In genomic region chr5:122469520-122469919, GRCh38 we compare ENCODE assay signal across 18 cellular contexts.
DNase-seq lines count a peak whose midpoint lies in the region; ATAC-seq, FAIRE-seq and TF ChIP-seq lines count a peak whose summit lies in the region.
"Had no signal": no experiment of that assay in that cellular context is flagged by ENCODE, and none has a peak within 500 bp of the region (broad histone marks: within the 10 kb centered on the region; RNA-seq: fewer than 3 reads in every experiment).

No MANE protein-coding gene starts in this region.

- no peak overlapping the region for H4K8ac ChIP-seq in H1 (ENCODE audit: extremely low read depth, insufficient read depth, low read length)

- FAIRE-seq in H1 (lab: Jason Lieb, UNC) (no peak), small intestine (lab: Jason Lieb, UNC) (peak; percentile 61)
- FAIRE-seq: GM12891, GM18507 had no signal

- no peak overlapping the region for H2BK5ac ChIP-seq in H1 (ENCODE audit: low read depth, low read length)

- no peak overlapping the region for H2AFZ ChIP-seq in H1 (ENCODE audit: low read length)
- H2AFZ ChIP-seq: GM23248 had no signal

- no peak overlapping the region for H3K4me2 ChIP-seq in H1 (ENCODE audit: insufficient read depth in 1 of 2, low read depth in 2 of 2, low read length in 2 of 2)

- H2AK5ac ChIP-seq in H1 (ENCODE audit: low read depth, low read length): no peak overlapping the region

- no peak overlapping the region for H3K18ac ChIP-seq in H1 (ENCODE audit: extremely low read depth, low read length)

- no peaks in the 10 kb centered on the region for H3K36me3 ChIP-seq in H1 (ENCODE audit: control insufficient read depth in 2 of 4, insufficient read depth in 4 of 4, low read length in 3 of 4)
- H3K36me3 ChIP-seq in small intestine (ENCODE audit: control insufficient read depth in 2 of 2, insufficient read depth in 2 of 2, low read length in 2 of 2): no peaks in the 10 kb centered on the region

- POLR2A ChIA-PET in H1 (lab: Charles Lee; ENCODE audit: partially characterized antibody): interaction anchor here (1.2 kb wide), 1 partner anchor 9 kb away, joined by 3 read pairs; no protein-coding TSS in a partner anchor

- H3K27me3 ChIP-seq in H1 (replicated peaks in 1 of 4; ENCODE audit: control insufficient read depth in 3 of 4, extremely low read depth in 1 of 4, insufficient read depth in 3 of 4, low read length in 3 of 4) (no peaks in the 10 kb centered on the region), small intestine (ENCODE audit: control insufficient read depth in 2 of 2, insufficient read depth in 2 of 2, low read length in 2 of 2) (no peaks in the 10 kb centered on the region)

- no peak overlapping the region for H3K4me3 Mint-ChIP-seq in mesothelial cell of epicardium
- H3K4me3 Mint-ChIP-seq: CD4-positive, alpha-beta memory T cell; H9 had no signal

- H3K9ac ChIP-seq in H1 (replicated peaks in 1 of 4; ENCODE audit: extremely low read depth in 1 of 4, low read depth in 3 of 4, low read length in 3 of 4): no peak overlapping the region
- H3K9ac ChIP-seq: GM23248 had no signal

- peak overlapping the region; percentile 40; the same call in 1 of the 2 replicates for H2BK20ac ChIP-seq in H1 (ENCODE audit: low read length)

- no peak overlapping the region for H2BK15ac ChIP-seq in H1 (ENCODE audit: low read length)

- H3K4ac ChIP-seq in H1 (replicated peaks; ENCODE audit: insufficient read length, low read depth, low read length): no peak overlapping the region

- H3K36me3 Mint-ChIP-seq in mesothelial cell of epicardium: peaks cover 23% of the 10 kb centered on the region
- H3K36me3 Mint-ChIP-seq: CD4-positive, alpha-beta memory T cell had no signal

- H3K27ac Mint-ChIP-seq in mesothelial cell of epicardium: peak overlapping the region; percentile 89
- H3K27ac Mint-ChIP-seq: CD4-positive, alpha-beta memory T cell; H9 had no signal

- H3K9me3 Mint-ChIP-seq in mesothelial cell of epicardium: peaks cover 5% of the 10 kb centered on the region
- H3K9me3 Mint-ChIP-seq: CD4-positive, alpha-beta memory T cell; H9 had no signal

- 91% methylated on average over 4 of the region's 4 CpGs; no CpG with 5 or more reads in 1 of the 2 experiments for WGBS in H1 (ENCODE audit: extremely low coverage in 1 of 2, insufficient coverage in 1 of 2, insufficient read length in 1 of 2, insufficient replicate concordance in 2 of 2, low coverage in 1 of 2, low lambda C conversion rate in 2 of 2, missing lambda C conversion rate in 1 of 2), 2 experiments
- 20 to 58% (median 49%) methylated on average over 4 of the region's 4 CpGs for WGBS in small intestine, 3 donors

- H3K9me3 ChIP-seq in H1 (ENCODE audit: insufficient read depth in 2 of 2, low read depth in 1 of 2, low read length in 1 of 2): no peaks in the 10 kb centered on the region
- H3K9me3 ChIP-seq in small intestine (ENCODE audit: control insufficient read depth, low read depth): no peaks in the 10 kb centered on the region

- H3K56ac ChIP-seq in H1 (replicated peaks; ENCODE audit: insufficient read length, low read depth, low read length): no peak overlapping the region

- no peak for ATAC-seq in GM18520 (IDR thresholded peaks at IDR 0.05; ENCODE audit: unreplicated experiment)
- ATAC-seq: HCT116 had no signal

- no peak overlapping the region for H3K4me3 ChIP-seq in H1 (ENCODE audit: extremely low read depth in 1 of 4, insufficient read depth in 2 of 4, low read depth in 3 of 4, low read length in 4 of 4)
- H3K4me3 ChIP-seq in small intestine (ENCODE audit: low read depth in 1 of 2, low read length in 2 of 2): no peak overlapping the region
- H3K4me3 ChIP-seq: GM23248 had no signal

- H3K79me1 ChIP-seq in H1 (ENCODE audit: low read depth, low read length): no peaks in the 10 kb centered on the region

- TF ChIP-seq CTCF in H1 (IDR thresholded peaks at IDR 0.05; ENCODE audit: control extremely low read depth in 1 of 3, insufficient read depth in 1 of 3, low read depth in 1 of 3, low read length in 3 of 3) (no peak), mesothelial cell of epicardium (IDR thresholded peaks at IDR 0.05; ENCODE audit: unreplicated experiment) (no peak)

- H3K23ac ChIP-seq in H1 (ENCODE audit: insufficient read length): no peak overlapping the region

- no peaks in the 10 kb centered on the region for H3K27me3 Mint-ChIP-seq in mesothelial cell of epicardium (ENCODE audit: low read depth)

- no peak overlapping the region for H2BK120ac ChIP-seq in H1 (replicated peaks; ENCODE audit: low read depth, low read length)

- CTCF ChIA-PET in H1 (lab: Charles Lee; ENCODE audit: partially characterized antibody): interaction anchor here (1.0 to 2.9 kb wide), 6 partner anchors 11 to 271 kb away, joined by 3 to 25 read pairs (median 4); no protein-coding TSS in a partner anchor

- no peaks in the 10 kb centered on the region for H3K23me2 ChIP-seq in H1 (ENCODE audit: low read depth, low read length)

- H4K5ac ChIP-seq in H1 (ENCODE audit: insufficient read length, low read depth, low read length): no peak overlapping the region

- no peak overlapping the region for H4K91ac ChIP-seq in H1 (replicated peaks; ENCODE audit: insufficient read length, low read length)

- peaks cover 84% of the 10 kb centered on the region for H3K4me1 Mint-ChIP-seq in mesothelial cell of epicardium
- H3K4me1 Mint-ChIP-seq: CD4-positive, alpha-beta memory T cell had no signal

- no peaks in the 10 kb centered on the region for H4K20me1 ChIP-seq in H1 (replicated peaks in 1 of 2; ENCODE audit: control insufficient read depth in 1 of 2, insufficient read depth in 2 of 2, low read length in 2 of 2)

- DNase-seq in H1 (ENCODE audit: low read depth in 1 of 2, low spot score in 2 of 2) (no peak), mesothelial cell of epicardium (ENCODE audit: low spot score in 2 of 2, unreplicated experiment in 2 of 2) (no peak), small intestine (peak; percentile 94), T-helper 2 cell (no peak), RPMI8226 (no peak), OCI-M1 (lab: John Stamatoyannopoulos, UW) (no peak)
- DNase-seq: C1 segment of cervical spinal cord; Calu3; CD4-positive, alpha-beta memory T cell; DMS53; DMS79 treated with DMSO at 0.1 percent for 48 hours; GF-D8; GM23248; H9 had no signal

- TF ChIP-seq RAD21 in H1 (IDR thresholded peaks at IDR 0.05 in 1 of 2, conservative IDR thresholded peaks at IDR 0.05 in 1 of 2; ENCODE audit: low read depth in 2 of 2, low read length in 2 of 2): no peak

- no peak overlapping the region for H3K27ac ChIP-seq in H1 (ENCODE audit: low read depth, low read length)
- peak overlapping the region; percentile 57 to 63 for H3K27ac ChIP-seq in small intestine (ENCODE audit: low read depth in 1 of 2, low read length in 1 of 2)
- H3K27ac ChIP-seq: GM23248 had no signal

- no peaks in the 10 kb centered on the region for H3K79me2 ChIP-seq in H1 (ENCODE audit: control insufficient read depth in 1 of 2, insufficient read depth in 2 of 2, low read length in 2 of 2)

- no peak overlapping the region for H3K14ac ChIP-seq in H1 (ENCODE audit: insufficient read length)

- TF ChIP-seq POLR2A in H1 (IDR thresholded peaks at IDR 0.05; ENCODE audit: control extremely low read depth in 1 of 2, low read depth in 2 of 2, low read length in 2 of 2): no peak

- H2BK12ac ChIP-seq in H1 (ENCODE audit: low read depth, low read length): peak overlapping the region; percentile 14; the same call in 1 of the 2 replicates

- H3K4me1 ChIP-seq in H1 (replicated peaks in 1 of 4; ENCODE audit: control insufficient read depth in 3 of 4, insufficient read depth in 4 of 4, low read length in 3 of 4) (peaks cover 4 to 27% (median 14%) of the 10 kb centered on the region in 4 experiments), small intestine (ENCODE audit: control insufficient read depth in 2 of 2, insufficient read depth in 1 of 2, low read depth in 1 of 2, low read length in 1 of 2) (peaks cover 0 to 7% of the 10 kb centered on the region in 2 donors)

- TF ChIP-seq EP300 in H1 (IDR thresholded peaks at IDR 0.05; ENCODE audit: borderline replicate concordance in 1 of 2, low read depth in 2 of 2, low read length in 2 of 2): no peak

TF ChIP-seq in H1, 55 proteins besides CTCF, POLR2A, EP300 and RAD21:
- no peak for TF ChIP-seq CBX8 (IDR thresholded peaks at IDR 0.05; ENCODE audit: borderline replicate concordance, low read depth, low read length)
- TF ChIP-seq RXRA (IDR thresholded peaks at IDR 0.05; ENCODE audit: insufficient read depth, low read depth, low read length): no peak
- TF ChIP-seq ZNF274 (IDR thresholded peaks at IDR 0.05; ENCODE audit: borderline replicate concordance, extremely low read depth, low read length): no peak
- TF ChIP-seq JUN (IDR thresholded peaks at IDR 0.05; ENCODE audit: low read depth, low read length): no peak
- no peak for TF ChIP-seq KDM5A (IDR thresholded peaks at IDR 0.05; ENCODE audit: low read length)
- no peak for TF ChIP-seq BRCA1 (IDR thresholded peaks at IDR 0.05; ENCODE audit: low read depth, low read length)
